1 cellular context compared by ENCODE assay signal in the genomic region with DNA sequence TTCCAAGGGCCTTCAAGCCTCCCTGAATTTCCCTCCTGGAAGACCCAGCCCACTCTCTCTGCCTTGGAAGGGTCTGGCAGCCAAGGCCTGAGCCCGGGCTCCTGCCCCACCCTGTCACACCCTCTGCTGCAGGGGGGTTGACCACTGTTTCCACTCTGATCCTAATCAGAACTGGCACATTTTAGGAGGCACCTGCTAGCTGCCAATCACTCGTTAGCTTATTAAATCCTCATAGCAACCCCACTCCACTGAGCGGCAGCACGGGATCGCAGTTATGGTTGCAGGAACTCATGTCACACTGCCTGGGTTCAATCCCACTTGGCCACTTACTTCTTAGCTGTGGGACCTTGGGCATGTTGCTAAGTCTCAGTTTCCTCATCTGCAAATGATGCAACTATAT.
TF ChIP-seq lines count a peak whose summit lies in the region.

No MANE protein-coding gene starts in this region.

TF ChIP-seq in H1, 55 proteins besides CTCF, POLR2A, EP300 and RAD21:
- TF ChIP-seq NRF1 (IDR thresholded peaks at IDR 0.05; ENCODE audit: low read depth, low read length) (no peak), SIN3A (conservative IDR thresholded peaks at IDR 0.05 in 1 of 2, IDR thresholded peaks at IDR 0.05 in 1 of 2; ENCODE audit: low read depth in 1 of 2, low read length in 2 of 2) (no peak), ZNF274 (IDR thresholded peaks at IDR 0.05; ENCODE audit: borderline replicate concordance, extremely low read depth, low read length) (no peak), TBP (IDR thresholded peaks at IDR 0.05; ENCODE audit: low read depth, low read length) (no peak)
